Comparison of ENCODE assay signal across 33 cellular contexts in the genomic region with DNA sequence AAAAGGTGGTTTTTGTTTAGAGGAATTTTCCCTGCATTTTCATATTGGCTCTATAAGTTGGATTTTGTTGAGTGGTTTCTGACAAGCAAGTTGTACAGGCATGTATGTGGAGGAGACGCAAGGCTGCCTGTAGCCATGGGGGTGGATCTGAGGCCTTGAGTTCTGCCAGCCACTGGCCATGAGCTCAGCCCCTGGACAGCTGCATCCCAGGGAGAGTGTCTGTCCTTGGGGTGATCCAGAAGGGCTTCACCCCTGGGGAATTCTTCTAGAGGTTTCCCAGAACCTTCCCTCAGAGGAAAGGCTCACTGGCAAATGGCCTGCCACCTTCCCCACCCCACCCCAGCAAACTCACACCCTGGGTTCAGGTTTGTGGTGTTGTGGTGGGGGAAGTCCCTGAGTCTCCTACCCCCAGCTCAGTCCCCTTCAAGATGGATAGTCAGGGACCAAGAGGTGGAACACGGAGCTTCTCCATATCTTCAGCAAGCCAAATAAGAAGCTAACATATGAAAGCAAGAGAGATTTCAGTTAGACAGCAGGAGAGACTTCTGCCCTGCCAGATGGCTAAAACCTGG.
"Had no signal": no experiment of that assay in that cellular context is flagged by ENCODE, and none has a peak within 500 bp of the region (broad histone marks: within the 10 kb centered on the region; RNA-seq: fewer than 3 reads in every experiment).

No MANE protein-coding gene starts in this region.

- H3K4me3 Mint-ChIP-seq: activated CD4-positive, alpha-beta memory T cell treated with anti-CD3 and anti-CD28 coated beads, Interleukin-2, amount 10 ng/mL, durations not matched to agents 7 days and 5 days; activated naive CD4-positive, alpha-beta T cell treated with anti-CD3 and anti-CD28 coated beads, Interleukin-2, amount 50 U/mL, for 24 hours; activated T-cell treated with anti-CD3 and anti-CD28 coated beads, Interleukin-2, amount 50 U/mL, for 72 hours had no signal

- ATAC-seq: activated T-cell treated with anti-CD3 and anti-CD28 coated beads, Interleukin-2, amount 50 U/mL, for 72 hours; PC-3; SK-N-SH treated with all-trans-retinoic acid at 6 μM for 48 hours had no signal

- H3K27me3 ChIP-seq: brain microvascular endothelial cell, Peyer's patch had no signal

- H3K4me1 ChIP-seq: Peyer's patch had no signal

- H3K9me3 ChIP-seq: Peyer's patch had no signal

- H3K4me3 ChIP-seq: Peyer's patch had no signal

- H3K27ac ChIP-seq: brain microvascular endothelial cell, Peyer's patch, WERI-Rb-1 had no signal

- H3K27ac Mint-ChIP-seq: activated CD4-positive, alpha-beta memory T cell treated with anti-CD3 and anti-CD28 coated beads, Interleukin-2, amount 10 ng/mL, durations not matched to agents 7 days and 5 days; activated naive CD4-positive, alpha-beta T cell treated with anti-CD3 and anti-CD28 coated beads, Interleukin-2, amount 50 U/mL, for 24 hours; activated T-cell treated with anti-CD3 and anti-CD28 coated beads, Interleukin-2, amount 50 U/mL, for 72 hours; activated T-helper 2 cell treated with anti-CD3 and anti-CD28 coated beads, Interferon-gamma antibody, Interleukin-2, Interleukin-4, amounts not matched to agents 10 μg/mL and 5 μg/mL and 100 μg/mL, durations not matched to agents 14 hours and 24 hours and 36 hours had no signal

- H3K27me3 Mint-ChIP-seq: activated CD4-positive, alpha-beta memory T cell treated with anti-CD3 and anti-CD28 coated beads, Interleukin-2, amount 10 ng/mL, durations not matched to agents 7 days and 5 days; activated naive CD4-positive, alpha-beta T cell treated with anti-CD3 and anti-CD28 coated beads, Interleukin-2, amount 50 U/mL, for 24 hours had no signal

- H3K36me3 Mint-ChIP-seq: activated naive CD4-positive, alpha-beta T cell treated with anti-CD3 and anti-CD28 coated beads, Interleukin-2, amount 50 U/mL, for 24 hours had no signal

- H3K4me1 Mint-ChIP-seq: activated naive CD4-positive, alpha-beta T cell treated with anti-CD3 and anti-CD28 coated beads, Interleukin-2, amount 50 U/mL, for 24 hours had no signal

- H3K36me3 ChIP-seq: brain microvascular endothelial cell, Peyer's patch, WERI-Rb-1 had no signal

- H3K9me3 Mint-ChIP-seq: activated CD4-positive, alpha-beta memory T cell treated with anti-CD3 and anti-CD28 coated beads, Interleukin-2, amount 10 ng/mL, durations not matched to agents 7 days and 5 days; activated naive CD4-positive, alpha-beta T cell treated with anti-CD3 and anti-CD28 coated beads, Interleukin-2, amount 50 U/mL, for 24 hours; activated T-cell treated with anti-CD3 and anti-CD28 coated beads, Interleukin-2, amount 50 U/mL, for 72 hours; activated T-helper 2 cell treated with anti-CD3 and anti-CD28 coated beads, Interferon-gamma antibody, Interleukin-2, Interleukin-4, amounts not matched to agents 10 μg/mL and 5 μg/mL and 100 μg/mL, durations not matched to agents 14 hours and 24 hours and 36 hours had no signal

- DNase-seq: activated CD4-positive, alpha-beta memory T cell treated with anti-CD3 and anti-CD28 coated beads, Interleukin-2, amount 10 ng/mL, durations not matched to agents 7 days and 5 days; activated CD4-positive, alpha-beta T cell treated with anti-CD3 and anti-CD28 coated beads for 1 hour; activated CD4-positive, alpha-beta T cell treated with anti-CD3 and anti-CD28 coated beads for 48 hours; activated CD4-positive, CD25-positive, alpha-beta regulatory T cell; activated CD8-positive, alpha-beta memory T cell treated with anti-CD3 and anti-CD28 coated beads, Interleukin-2, amount 50 U/mL, for 4 hours; activated gamma-delta T cell; activated naive CD4-positive, alpha-beta T cell treated with Interleukin-2 at 50 U/mL for 16 hours; activated T-cell treated with anti-CD3 and anti-CD28 coated beads, Interleukin-2, amount 50 U/mL, for 1 hour; activated T-cell treated with anti-CD3 and anti-CD28 coated beads, Interleukin-2, amount 50 U/mL, for 72 hours; amniotic stem cell; aorta; brain microvascular endothelial cell; central memory CD4-positive, alpha-beta T cell; KG1; MM.1S; MV-4-11; NCI-H1092; NCI-H1436 treated with DMSO at 0.1 percent for 48 hours; NCI-H1694 treated with DMSO at 0.1 percent for 48 hours; NCI-H2029; NCI-H345; NCI-H524 treated with DMSO at 0.1 percent for 48 hours; NCI-H748 treated with DMSO at 0.1 percent for 48 hours; NK-92 treated with Interleukin-12 subunit alpha and Interleukin-12 subunit beta, amount 100 ng/mL, for 24 hours; PC-3; Peyer's patch; RPMI8226; SHP77 treated with DMSO at 0.1 percent for 48 hours; T1000; WERI-Rb-1 had no signal
